Comparison of ENCODE assay signal across 25 cellular contexts in genomic region chr5:34869256-34869655, GRCh38. TPM values are rescaled to one million over a fixed set of nuclear protein-coding genes. Genes with fewer than 3 reads are reported as not detected.
A peak's percentile ranks its signal among the peaks of the same experiment; 100 is the strongest.
DNase-seq lines count a peak whose midpoint lies in the region; ATAC-seq, FAIRE-seq and TF ChIP-seq lines count a peak whose summit lies in the region.
"Had no signal": no experiment of that assay in that cellular context is flagged by ENCODE, and none has a peak within 500 bp of the region (broad histone marks: within the 10 kb centered on the region; RNA-seq: fewer than 3 reads in every experiment).

No MANE protein-coding gene starts in this region.

- peak overlapping the region; percentile 18; the same call in 1 of the 2 replicates for H2AFZ ChIP-seq in K562 (ENCODE audit: low read depth, low read length)
- no peak overlapping the region for H2AFZ ChIP-seq in HepG2 (ENCODE audit: low read length)
- H2AFZ ChIP-seq: GM23338 had no signal

- no peaks in the 10 kb centered on the region for H4K20me1 ChIP-seq in K562 (replicated peaks; ENCODE audit: control insufficient read depth, insufficient read depth, low read length)
- H4K20me1 ChIP-seq in HepG2 (ENCODE audit: insufficient read depth, low read length) = no peaks in the 10 kb centered on the region
- H4K20me1 ChIP-seq: BLaER1 had no signal

- H3K9me3 ChIP-seq in K562 (replicated peaks; ENCODE audit: control insufficient read depth, insufficient read depth, low read depth, low read length) = no peaks in the 10 kb centered on the region
- no peaks in the 10 kb centered on the region for H3K9me3 ChIP-seq in HepG2 (ENCODE audit: low read length)
- no peaks in the 10 kb centered on the region for H3K9me3 ChIP-seq in left ventricle myocardium inferior (replicated peaks)
- H3K9me3 ChIP-seq: BLaER1, HAP-1, SJSA1 had no signal

- H3K36me3 ChIP-seq in K562 (ENCODE audit: control insufficient read depth, insufficient read depth, low read length) (no peaks in the 10 kb centered on the region), HepG2 (replicated peaks in 1 of 2; ENCODE audit: control insufficient read depth in 1 of 2, insufficient read depth in 2 of 2, low read length in 2 of 2) (no peaks in the 10 kb centered on the region), left ventricle myocardium inferior (no peaks in the 10 kb centered on the region)
- H3K36me3 ChIP-seq: BLaER1, HAP-1, SJSA1 had no signal

- POLR2A ChIA-PET in K562 (lab: Yijun Ruan, JAX) (interaction anchor here (0.6 to 1.9 kb wide), 4 partner anchors 25 to 319 kb away, joined by 3 to 7 read pairs (median 4); partner anchors contain the start of genes BRIX1 and RAD1), HepG2 (lab: Yijun Ruan, JAX) (no interaction called here)

- TF ChIP-seq CTCF in K562 (IDR thresholded peaks at IDR 0.05 in 2 of 3, conservative IDR thresholded peaks at IDR 0.05 in 1 of 3; ENCODE audit: insufficient read depth in 2 of 3, low read depth in 1 of 3, low read length in 3 of 3) (no peak), HepG2 (CRISPR knock-in tag; IDR thresholded peaks at IDR 0.05) (no peak), left ventricle myocardium inferior (IDR thresholded peaks at IDR 0.05; ENCODE audit: borderline replicate concordance) (no peak)

- FAIRE-seq in K562 (lab: Jason Lieb, UNC) (no peak), HepG2 (lab: Jason Lieb, UNC) (no peak)
- FAIRE-seq: GM12891 had no signal

- no peak for TF ChIP-seq RAD21 in K562 (CRISPR knock-in tag; conservative IDR thresholded peaks at IDR 0.05 in 1 of 2, IDR thresholded peaks at IDR 0.05 in 1 of 2)
- TF ChIP-seq RAD21 in HepG2 (CRISPR knock-in tag; IDR thresholded peaks at IDR 0.05) = no peak

- H3K9ac ChIP-seq in K562 (ENCODE audit: insufficient read depth in 1 of 2, low read depth in 2 of 2, low read length in 2 of 2) (no peak overlapping the region), HepG2 (ENCODE audit: insufficient read depth, low read depth, low read length) (no peak overlapping the region)
- H3K9ac ChIP-seq: BLaER1, KMS-11 had no signal

- TF ChIP-seq EP300 in K562 (IDR thresholded peaks at IDR 0.05; ENCODE audit: low read length) = no peak
- no peak for TF ChIP-seq EP300 in HepG2 (IDR thresholded peaks at IDR 0.05; ENCODE audit: low read depth in 2 of 2, low read length in 2 of 2)
- no peak for TF ChIP-seq EP300 in HepG2 (CRISPR knock-in tag; IDR thresholded peaks at IDR 0.05; ENCODE audit: borderline replicate concordance)

- ATAC-seq in K562 (no peak), HepG2 (no peak)
- ATAC-seq: GM23338, Right ventricle myocardium inferior had no signal

- H3K4me2 ChIP-seq in K562 (ENCODE audit: insufficient read depth, low read length) (no peak overlapping the region), HepG2 (ENCODE audit: low read depth, low read length) (no peak overlapping the region)
- H3K4me2 ChIP-seq: BLaER1, GM23338, KMS-11 had no signal

- in situ Hi-C loops in K562 (cut with MboI) = no loop called here
- in situ Hi-C loops in HepG2 (cut with HindIII; ENCODE audit: extremely low pct_ligation_motif_present, low pct_unique_long_range_greater_than_20kb) = no loop called here

- no peaks in the 10 kb centered on the region for H3K79me2 ChIP-seq in K562 (ENCODE audit: control insufficient read depth, insufficient read depth, low read length)
- H3K79me2 ChIP-seq in HepG2 (ENCODE audit: insufficient read depth, low read length) = no peaks in the 10 kb centered on the region

- peaks cover 7 to 34% of the 10 kb centered on the region in 2 experiments for H3K4me1 ChIP-seq in K562 (replicated peaks in 1 of 2; ENCODE audit: control insufficient read depth in 2 of 2, insufficient read depth in 2 of 2, low read length in 2 of 2)
- peaks cover 49% of the 10 kb centered on the region for H3K4me1 ChIP-seq in HepG2 (ENCODE audit: insufficient read depth, low read length)
- H3K4me1 ChIP-seq in left ventricle myocardium inferior = no peaks in the 10 kb centered on the region
- H3K4me1 ChIP-seq: SJSA1 had no signal

- 13% methylated on average over 1 of the region's 1 CpG for WGBS in K562 (ENCODE audit: insufficient coverage, low coverage, missing lambda C conversion rate)
- WGBS in HepG2 (ENCODE audit: low lambda C conversion rate) = 95% methylated on average over 1 of the region's 1 CpG

- H3K27me3 ChIP-seq in K562 (ENCODE audit: control insufficient read depth in 2 of 2, insufficient read depth in 2 of 2, low read length in 2 of 2) (no peaks in the 10 kb centered on the region), layer of hippocampus (ENCODE audit: control insufficient read depth, insufficient read depth, low read length) (no peaks in the 10 kb centered on the region), HepG2 (ENCODE audit: control insufficient read depth in 1 of 2, insufficient read depth in 2 of 2, low read length in 2 of 2) (no peaks in the 10 kb centered on the region), left ventricle myocardium inferior (ENCODE audit: low read depth) (no peaks in the 10 kb centered on the region)
- H3K27me3 ChIP-seq: BLaER1, SJSA1 had no signal

- H3K4me3 ChIP-seq in K562 = no peak overlapping the region
- no peak overlapping the region for H3K4me3 ChIP-seq in HepG2 (replicated peaks in 1 of 3; ENCODE audit: insufficient read depth in 1 of 3, low read depth in 2 of 3, low read length in 3 of 3)
- H3K4me3 ChIP-seq in left ventricle myocardium inferior = no peak overlapping the region
- H3K4me3 ChIP-seq: BLaER1, GM23338, HAP-1, SJSA1 had no signal

- H3K27ac ChIP-seq in K562 (ENCODE audit: extremely low read depth, low read depth, low read length) (no peak overlapping the region), layer of hippocampus (ENCODE audit: low read depth, low read length) (peak overlapping the region; percentile 74), HepG2 (ENCODE audit: extremely low read length, insufficient read depth, low read length) (no peak overlapping the region), left ventricle myocardium inferior (replicated peaks) (no peak overlapping the region)
- H3K27ac ChIP-seq: BLaER1, KMS-11, SJSA1 had no signal

- intact Hi-C loops in K562 (cut with micrococcal nuclease) (no loop called here), HepG2 (cut with micrococcal nuclease; ENCODE audit: unreplicated experiment) (no loop called here), left ventricle myocardium inferior (cut with micrococcal nuclease) (no loop called here)

- no peak for TF ChIP-seq POLR2A in K562 (conservative IDR thresholded peaks at IDR 0.05)
- TF ChIP-seq POLR2A in HepG2 (IDR thresholded peaks at IDR 0.05; ENCODE audit: insufficient read depth in 1 of 2, low read depth in 2 of 2, low read length in 2 of 2) = no peak

- BruUV-seq in K562 (replicated peaks; lab: Mats Ljungman, UMichigan) (no TSS peak), HepG2 (replicated peaks; lab: Mats Ljungman, UMichigan) (no TSS peak)

- DNase-seq in K562 (ENCODE audit: extremely low read depth in 1 of 4, low spot score in 3 of 4) (no peak), putamen (ENCODE audit: low spot score) (peak; percentile 82), cortex of kidney (lab: John Stamatoyannopoulos, UW) (no peak), DMS79 (lab: John Stamatoyannopoulos, UW) (no peak), HepG2 (ENCODE audit: low spot score) (no peak), left ventricle myocardium inferior (no peak)
- DNase-seq: CD4-positive, alpha-beta T cell; COR-L47; DMS 273 treated with DMSO at 0.1 percent for 48 hours; DND-41; NCI-H1694; NCI-H2081; NCI-H2171 treated with DMSO at 0.1 percent for 48 hours; NCI-H524 treated with DMSO at 0.1 percent for 48 hours; NCI-H82 had no signal

- CTCF ChIA-PET in K562 (lab: Yijun Ruan, JAX; ENCODE audit: low intra/inter-chr PET ratio) = no interaction called here
- CTCF ChIA-PET in HepG2 (lab: Yijun Ruan, JAX; ENCODE audit: low intra/inter-chr PET ratio, low total read pairs) = no interaction called here

- no peaks in the 10 kb centered on the region for H3K9me1 ChIP-seq in K562 (ENCODE audit: control insufficient read depth, insufficient read depth, low read length)

RNA-seq across cellular contexts. Expression of gene TTC23L, which starts 30.3 kb away (rescaled TPM):
- 0.32 and 0.53 TPM in 2 replicates for total RNA-seq in K562 (2011; cell fraction: chromatin; rRNA removed; ENCODE audit: low replicate concordance)
- total RNA-seq in K562 (2011; cell fraction: nucleolus; rRNA removed) = 0.13 TPM in 1 of 2 replicates, not detected in the other
- total RNA-seq in K562 (2011; cell fraction: nucleoplasm; rRNA removed) = 0.15 and 0.23 TPM in 2 replicates
- total RNA-seq in K562 (2014; rRNA removed) = not detected in 2 replicates
- total RNA-seq in K562 (2014; rRNA removed; fragmentation: Illumina TruSeq; extraction: Trizol) = 0.07 TPM in 1 of 2 replicates, not detected in the other
- total RNA-seq in K562 (2015; rRNA removed; fragmentation: Illumina TruSeq; extraction: Trizol) = 0.04 and 0.15 TPM in 2 replicates
- total RNA-seq in K562 (2021) = 0.11 and 0.27 TPM in 2 replicates
- 0.14 and 0.39 TPM in 2 replicates for polyA plus RNA-seq in K562 (2011; rRNA removed)
- 0.03 TPM in 2 replicates for polyA plus RNA-seq in K562 (2011; cell fraction: cytosol; rRNA removed)
- 0.36 and 0.60 TPM in 2 replicates for polyA plus RNA-seq in K562 (2011; cell fraction: nucleus; rRNA removed)
- 0.18 and 0.32 TPM in 2 replicates for polyA plus RNA-seq in K562 (2012)
- polyA plus RNA-seq in K562 (2014; fragmentation: Illumina TruSeq; extraction: Trizol) = 0.15 and 0.18 TPM in 2 replicates
- polyA plus RNA-seq in K562 (2014; fragmentation: Nextera tagmentation; extraction: Ambion mirVana) = under 1 TPM in 1 of 2 experiments, not detected in 1; 0.32 TPM
- polyA plus RNA-seq in K562 (2014; rRNA removed) = 0.03 and 0.19 TPM in 2 replicates
- polyA minus RNA-seq in K562 (2011; rRNA and poly(A)+ RNA removed) = 0.21 TPM in 1 of 2 replicates, not detected in the other
- polyA minus RNA-seq in K562 (2011; cell fraction: cytosol; rRNA and poly(A)+ RNA removed) = not detected in 2 replicates
- 0.13 TPM in 1 of 2 replicates, not detected in the other for polyA minus RNA-seq in K562 (2011; cell fraction: nucleus; rRNA and poly(A)+ RNA removed)
- total RNA-seq in HepG2 (2016; rRNA removed; fragmentation: Illumina TruSeq; extraction: Trizol) = 1.1 and 1.4 TPM in 2 replicates
- 0.62 and 1.3 TPM in 2 replicates for total RNA-seq in HepG2 (2016; cell fraction: cytosol; rRNA removed; fragmentation: Illumina TruSeq; extraction: Trizol; ENCODE audit: low read depth)
- 0.80 and 1.2 TPM in 2 replicates for total RNA-seq in HepG2 (2016; cell fraction: insoluble cytoplasmic fraction; rRNA removed; fragmentation: Illumina TruSeq; extraction: Trizol)
- 0.83 and 1.00 TPM in 2 replicates for total RNA-seq in HepG2 (2016; cell fraction: membrane; rRNA removed; fragmentation: Illumina TruSeq; extraction: Trizol)
- 1.2 and 2.1 TPM in 2 replicates for total RNA-seq in HepG2 (2016; cell fraction: nucleus; rRNA removed; fragmentation: Illumina TruSeq; extraction: Trizol)
- polyA plus RNA-seq in HepG2 (2011; rRNA removed) = 0.37 and 0.54 TPM in 2 replicates
- 0.15 and 0.39 TPM in 2 replicates for polyA plus RNA-seq in HepG2 (2011; cell fraction: cytosol; rRNA removed)
- 0.66 and 1.9 TPM in 2 replicates for polyA plus RNA-seq in HepG2 (2011; cell fraction: nucleus; rRNA removed)
- polyA plus RNA-seq in HepG2 (2012) = 0.44 and 0.87 TPM in 2 replicates
- polyA plus RNA-seq in HepG2 (2016; cell fraction: cytosol; fragmentation: Illumina TruSeq; extraction: Trizol; ENCODE audit: low read depth) = 0.14 and 0.18 TPM in 2 replicates
- 0.46 and 0.47 TPM in 2 replicates for polyA plus RNA-seq in HepG2 (2016; cell fraction: insoluble cytoplasmic fraction; fragmentation: Illumina TruSeq; extraction: Trizol; ENCODE audit: low read depth)
- polyA plus RNA-seq in HepG2 (2016; cell fraction: membrane; fragmentation: Illumina TruSeq; extraction: Trizol; ENCODE audit: low read depth) = 0.57 and 0.65 TPM in 2 replicates
- polyA plus RNA-seq in HepG2 (2016; cell fraction: nucleus; fragmentation: Illumina TruSeq; extraction: Trizol; ENCODE audit: insufficient read depth, low read depth) = 1.2 and 2.8 TPM in 2 replicates
- polyA minus RNA-seq in HepG2 (2011; rRNA and poly(A)+ RNA removed; ENCODE audit: low replicate concordance) = 0.26 TPM in 1 of 2 replicates, not detected in the other
- not detected in 2 replicates for polyA minus RNA-seq in HepG2 (2011; cell fraction: cytosol; rRNA and poly(A)+ RNA removed)
- 1.2 and 1.5 TPM in 2 replicates for polyA minus RNA-seq in HepG2 (2011; cell fraction: nucleus; rRNA and poly(A)+ RNA removed)
- not detected for total RNA-seq in left ventricle myocardium inferior
- total RNA-seq: HT1080, M059J, Right ventricle myocardium inferior, SJSA1 had no signal

RNA-seq across cellular contexts. Expression of gene RAD1, which starts 46.0 kb away (rescaled TPM):
- 75.3 and 78.4 TPM in 2 replicates for total RNA-seq in K562 (2011; cell fraction: chromatin; rRNA removed; ENCODE audit: low replicate concordance)
- total RNA-seq in K562 (2011; cell fraction: nucleolus; rRNA removed) = 50.4 and 59.2 TPM in 2 replicates
- total RNA-seq in K562 (2011; cell fraction: nucleoplasm; rRNA removed) = 51.7 and 52.6 TPM in 2 replicates
- 52.9 and 62.7 TPM in 2 replicates for total RNA-seq in K562 (2014; rRNA removed)
- total RNA-seq in K562 (2014; rRNA removed; fragmentation: Illumina TruSeq; extraction: Trizol) = 59.4 and 60.9 TPM in 2 replicates
- total RNA-seq in K562 (2015; rRNA removed; fragmentation: Illumina TruSeq; extraction: Trizol) = 52.4 and 60.8 TPM in 2 replicates
- 54.1 and 54.9 TPM in 2 replicates for total RNA-seq in K562 (2021)
- polyA plus RNA-seq in K562 (2011; rRNA removed) = 52.1 and 78.1 TPM in 2 replicates
- 22.0 and 25.7 TPM in 2 replicates for polyA plus RNA-seq in K562 (2011; cell fraction: cytosol; rRNA removed)
- polyA plus RNA-seq in K562 (2011; cell fraction: nucleus; rRNA removed) = 28.3 and 30.4 TPM in 2 replicates
- polyA plus RNA-seq in K562 (2012) = 33.4 and 56.4 TPM in 2 replicates
- 44.5 and 54.9 TPM in 2 replicates for polyA plus RNA-seq in K562 (2014; fragmentation: Illumina TruSeq; extraction: Trizol)
- 100 to 1,000 TPM; 120 to 148 TPM for polyA plus RNA-seq in K562 (2014; fragmentation: Nextera tagmentation; extraction: Ambion mirVana)
- 54.4 and 69.3 TPM in 2 replicates for polyA plus RNA-seq in K562 (2014; rRNA removed)
- 59.4 and 68.8 TPM in 2 replicates for polyA minus RNA-seq in K562 (2011; rRNA and poly(A)+ RNA removed)
- polyA minus RNA-seq in K562 (2011; cell fraction: cytosol; rRNA and poly(A)+ RNA removed) = 30.7 and 38.0 TPM in 2 replicates
- 52.6 and 58.6 TPM in 2 replicates for polyA minus RNA-seq in K562 (2011; cell fraction: nucleus; rRNA and poly(A)+ RNA removed)
- 39.1 and 51.0 TPM in 2 replicates for total RNA-seq in HepG2 (2016; rRNA removed; fragmentation: Illumina TruSeq; extraction: Trizol)
- 7.8 and 8.9 TPM in 2 replicates for total RNA-seq in HepG2 (2016; cell fraction: cytosol; rRNA removed; fragmentation: Illumina TruSeq; extraction: Trizol; ENCODE audit: low read depth)
- 38.6 and 49.9 TPM in 2 replicates for total RNA-seq in HepG2 (2016; cell fraction: insoluble cytoplasmic fraction; rRNA removed; fragmentation: Illumina TruSeq; extraction: Trizol)
- 18.7 and 20.4 TPM in 2 replicates for total RNA-seq in HepG2 (2016; cell fraction: membrane; rRNA removed; fragmentation: Illumina TruSeq; extraction: Trizol)
- total RNA-seq in HepG2 (2016; cell fraction: nucleus; rRNA removed; fragmentation: Illumina TruSeq; extraction: Trizol) = 31.8 and 32.5 TPM in 2 replicates
- polyA plus RNA-seq in HepG2 (2011; rRNA removed) = 12.7 and 14.7 TPM in 2 replicates
- 8.2 and 9.1 TPM in 2 replicates for polyA plus RNA-seq in HepG2 (2011; cell fraction: cytosol; rRNA removed)
- polyA plus RNA-seq in HepG2 (2011; cell fraction: nucleus; rRNA removed) = 5.8 and 9.0 TPM in 2 replicates
- 16.0 and 16.1 TPM in 2 replicates for polyA plus RNA-seq in HepG2 (2012)
- polyA plus RNA-seq in HepG2 (2016; cell fraction: cytosol; fragmentation: Illumina TruSeq; extraction: Trizol; ENCODE audit: low read depth) = 4.6 and 7.2 TPM in 2 replicates
- 45.0 and 45.2 TPM in 2 replicates for polyA plus RNA-seq in HepG2 (2016; cell fraction: insoluble cytoplasmic fraction; fragmentation: Illumina TruSeq; extraction: Trizol; ENCODE audit: low read depth)
- polyA plus RNA-seq in HepG2 (2016; cell fraction: membrane; fragmentation: Illumina TruSeq; extraction: Trizol; ENCODE audit: low read depth) = 11.8 and 12.5 TPM in 2 replicates
- polyA plus RNA-seq in HepG2 (2016; cell fraction: nucleus; fragmentation: Illumina TruSeq; extraction: Trizol; ENCODE audit: insufficient read depth, low read depth) = 25.0 and 26.1 TPM in 2 replicates
- 26.5 and 78.8 TPM in 2 replicates for polyA minus RNA-seq in HepG2 (2011; rRNA and poly(A)+ RNA removed; ENCODE audit: low replicate concordance)
- polyA minus RNA-seq in HepG2 (2011; cell fraction: cytosol; rRNA and poly(A)+ RNA removed) = 10.0 and 10.5 TPM in 2 replicates
- 39.3 and 40.9 TPM in 2 replicates for polyA minus RNA-seq in HepG2 (2011; cell fraction: nucleus; rRNA and poly(A)+ RNA removed)
- total RNA-seq in left ventricle myocardium inferior = 28.2 TPM

RNA-seq across cellular contexts. Expression of gene BRIX1, which starts 46.3 kb away (rescaled TPM):
- total RNA-seq in K562 (2011; cell fraction: chromatin; rRNA removed; ENCODE audit: low replicate concordance) = 40.7 and 142 TPM in 2 replicates
- 26.7 and 34.7 TPM in 2 replicates for total RNA-seq in K562 (2011; cell fraction: nucleolus; rRNA removed)
- total RNA-seq in K562 (2011; cell fraction: nucleoplasm; rRNA removed) = 60.4 and 72.4 TPM in 2 replicates
- total RNA-seq in K562 (2014; rRNA removed) = 118 and 119 TPM in 2 replicates
- 159 and 166 TPM in 2 replicates for total RNA-seq in K562 (2014; rRNA removed; fragmentation: Illumina TruSeq; extraction: Trizol)
- 156 and 169 TPM in 2 replicates for total RNA-seq in K562 (2015; rRNA removed; fragmentation: Illumina TruSeq; extraction: Trizol)
- total RNA-seq in K562 (2021) = 115 and 119 TPM in 2 replicates
- polyA plus RNA-seq in K562 (2011; rRNA removed) = 112 and 161 TPM in 2 replicates
- polyA plus RNA-seq in K562 (2011; cell fraction: cytosol; rRNA removed) = 17.1 and 48.8 TPM in 2 replicates
- polyA plus RNA-seq in K562 (2011; cell fraction: nucleus; rRNA removed) = 26.1 and 46.6 TPM in 2 replicates
- polyA plus RNA-seq in K562 (2012) = 59.1 and 82.5 TPM in 2 replicates
- polyA plus RNA-seq in K562 (2014; fragmentation: Illumina TruSeq; extraction: Trizol) = 142 and 193 TPM in 2 replicates
- polyA plus RNA-seq in K562 (2014; fragmentation: Nextera tagmentation; extraction: Ambion mirVana) = 100 to 1,000 TPM; 125 to 157 TPM
- polyA plus RNA-seq in K562 (2014; rRNA removed) = 161 and 170 TPM in 2 replicates
- 104 and 106 TPM in 2 replicates for polyA minus RNA-seq in K562 (2011; rRNA and poly(A)+ RNA removed)
- 40.9 and 62.6 TPM in 2 replicates for polyA minus RNA-seq in K562 (2011; cell fraction: cytosol; rRNA and poly(A)+ RNA removed)
- 34.1 and 61.0 TPM in 2 replicates for polyA minus RNA-seq in K562 (2011; cell fraction: nucleus; rRNA and poly(A)+ RNA removed)
- 78.4 and 114 TPM in 2 replicates for total RNA-seq in HepG2 (2016; rRNA removed; fragmentation: Illumina TruSeq; extraction: Trizol)
- 37.2 and 44.7 TPM in 2 replicates for total RNA-seq in HepG2 (2016; cell fraction: cytosol; rRNA removed; fragmentation: Illumina TruSeq; extraction: Trizol; ENCODE audit: low read depth)
- 77.5 and 119 TPM in 2 replicates for total RNA-seq in HepG2 (2016; cell fraction: insoluble cytoplasmic fraction; rRNA removed; fragmentation: Illumina TruSeq; extraction: Trizol)
- total RNA-seq in HepG2 (2016; cell fraction: membrane; rRNA removed; fragmentation: Illumina TruSeq; extraction: Trizol) = 39.2 and 47.0 TPM in 2 replicates
- 40.6 and 42.7 TPM in 2 replicates for total RNA-seq in HepG2 (2016; cell fraction: nucleus; rRNA removed; fragmentation: Illumina TruSeq; extraction: Trizol)
- polyA plus RNA-seq in HepG2 (2011; rRNA removed) = 16.4 and 23.6 TPM in 2 replicates
- polyA plus RNA-seq in HepG2 (2011; cell fraction: cytosol; rRNA removed) = 8.1 and 14.1 TPM in 2 replicates
- polyA plus RNA-seq in HepG2 (2011; cell fraction: nucleus; rRNA removed) = 5.4 and 10.2 TPM in 2 replicates
- 18.8 and 26.8 TPM in 2 replicates for polyA plus RNA-seq in HepG2 (2012)
- 5.7 and 6.5 TPM in 2 replicates for polyA plus RNA-seq in HepG2 (2016; cell fraction: cytosol; fragmentation: Illumina TruSeq; extraction: Trizol; ENCODE audit: low read depth)
- 114 and 121 TPM in 2 replicates for polyA plus RNA-seq in HepG2 (2016; cell fraction: insoluble cytoplasmic fraction; fragmentation: Illumina TruSeq; extraction: Trizol; ENCODE audit: low read depth)
- 7.8 and 9.8 TPM in 2 replicates for polyA plus RNA-seq in HepG2 (2016; cell fraction: membrane; fragmentation: Illumina TruSeq; extraction: Trizol; ENCODE audit: low read depth)
- polyA plus RNA-seq in HepG2 (2016; cell fraction: nucleus; fragmentation: Illumina TruSeq; extraction: Trizol; ENCODE audit: insufficient read depth, low read depth) = 73.3 and 78.2 TPM in 2 replicates
- 2.7 and 18.5 TPM in 2 replicates for polyA minus RNA-seq in HepG2 (2011; rRNA and poly(A)+ RNA removed; ENCODE audit: low replicate concordance)
- 17.8 TPM in 2 replicates for polyA minus RNA-seq in HepG2 (2011; cell fraction: cytosol; rRNA and poly(A)+ RNA removed)
- 23.3 and 25.5 TPM in 2 replicates for polyA minus RNA-seq in HepG2 (2011; cell fraction: nucleus; rRNA and poly(A)+ RNA removed)
- total RNA-seq in left ventricle myocardium inferior = 10.5 TPM

Comparison
In these comparisons a context has a peak if more than half of its experiments do, and no peak if none do; other contexts are left out.
1. Of the 241 proteins assayed by ChIP-seq in both HepG2 and K562: peak only in HepG2: none; only in K562: KDM1A and MEIS2; in both: none; in neither: 238; mixed calls (peak in some experiments, not most) for 1.